Comparison of ENCODE assay signal across 8 cellular contexts in the genomic region with DNA sequence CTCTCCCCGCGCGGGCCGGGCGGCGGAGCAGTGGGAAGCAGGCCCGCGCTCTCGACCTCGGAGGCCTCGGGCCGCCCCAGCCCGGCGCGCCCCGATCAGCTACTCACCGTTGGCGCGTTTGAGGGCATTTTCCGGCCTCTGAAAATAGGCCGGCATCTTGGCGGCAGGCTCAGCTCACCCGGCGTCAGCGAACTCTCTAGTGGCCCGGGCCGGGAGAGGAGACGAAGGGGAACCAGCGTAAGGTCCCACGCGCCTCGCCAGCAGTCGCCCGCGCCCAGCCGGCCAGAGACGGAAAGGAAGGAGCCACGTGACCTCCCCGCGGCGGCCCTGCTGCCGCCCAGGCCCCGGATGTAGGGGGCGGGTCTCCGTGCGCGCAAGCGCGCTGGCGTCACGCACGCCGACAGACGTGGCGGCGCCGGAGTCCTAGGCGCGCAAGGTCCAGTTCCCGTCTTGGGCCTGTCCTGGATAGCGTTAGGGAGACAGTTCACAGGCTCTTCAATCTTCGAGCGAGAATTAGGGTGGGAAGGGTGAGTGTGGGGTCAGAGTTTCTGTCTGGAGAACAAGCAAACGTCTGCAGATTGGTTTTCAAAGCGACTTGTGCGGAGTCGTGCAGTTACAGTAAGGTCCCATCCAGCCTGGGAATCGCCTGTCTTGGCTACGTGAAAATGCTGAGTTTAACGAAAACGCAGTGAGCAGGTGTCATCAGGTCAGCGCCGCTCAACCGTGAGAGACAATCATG. TPM values are rescaled to one million over a fixed set of nuclear protein-coding genes. Genes with fewer than 3 reads are reported as not detected.
A peak's percentile ranks its signal among the peaks of the same experiment; 100 is the strongest.
DNase-seq lines count a peak whose midpoint lies in the region; TF ChIP-seq lines count a peak whose summit lies in the region.

A gene with protein sequence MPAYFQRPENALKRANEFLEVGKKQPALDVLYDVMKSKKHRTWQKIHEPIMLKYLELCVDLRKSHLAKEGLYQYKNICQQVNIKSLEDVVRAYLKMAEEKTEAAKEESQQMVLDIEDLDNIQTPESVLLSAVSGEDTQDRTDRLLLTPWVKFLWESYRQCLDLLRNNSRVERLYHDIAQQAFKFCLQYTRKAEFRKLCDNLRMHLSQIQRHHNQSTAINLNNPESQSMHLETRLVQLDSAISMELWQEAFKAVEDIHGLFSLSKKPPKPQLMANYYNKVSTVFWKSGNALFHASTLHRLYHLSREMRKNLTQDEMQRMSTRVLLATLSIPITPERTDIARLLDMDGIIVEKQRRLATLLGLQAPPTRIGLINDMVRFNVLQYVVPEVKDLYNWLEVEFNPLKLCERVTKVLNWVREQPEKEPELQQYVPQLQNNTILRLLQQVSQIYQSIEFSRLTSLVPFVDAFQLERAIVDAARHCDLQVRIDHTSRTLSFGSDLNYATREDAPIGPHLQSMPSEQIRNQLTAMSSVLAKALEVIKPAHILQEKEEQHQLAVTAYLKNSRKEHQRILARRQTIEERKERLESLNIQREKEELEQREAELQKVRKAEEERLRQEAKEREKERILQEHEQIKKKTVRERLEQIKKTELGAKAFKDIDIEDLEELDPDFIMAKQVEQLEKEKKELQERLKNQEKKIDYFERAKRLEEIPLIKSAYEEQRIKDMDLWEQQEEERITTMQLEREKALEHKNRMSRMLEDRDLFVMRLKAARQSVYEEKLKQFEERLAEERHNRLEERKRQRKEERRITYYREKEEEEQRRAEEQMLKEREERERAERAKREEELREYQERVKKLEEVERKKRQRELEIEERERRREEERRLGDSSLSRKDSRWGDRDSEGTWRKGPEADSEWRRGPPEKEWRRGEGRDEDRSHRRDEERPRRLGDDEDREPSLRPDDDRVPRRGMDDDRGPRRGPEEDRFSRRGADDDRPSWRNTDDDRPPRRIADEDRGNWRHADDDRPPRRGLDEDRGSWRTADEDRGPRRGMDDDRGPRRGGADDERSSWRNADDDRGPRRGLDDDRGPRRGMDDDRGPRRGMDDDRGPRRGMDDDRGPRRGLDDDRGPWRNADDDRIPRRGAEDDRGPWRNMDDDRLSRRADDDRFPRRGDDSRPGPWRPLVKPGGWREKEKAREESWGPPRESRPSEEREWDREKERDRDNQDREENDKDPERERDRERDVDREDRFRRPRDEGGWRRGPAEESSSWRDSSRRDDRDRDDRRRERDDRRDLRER (N-terminal part only) (minus strand): TSS at position 297 of the 739 bp plus-strand sequence. CDS start 141 bp downstream, at position 156.

- no peaks in the 10 kb centered on the region for H3K9me3 ChIP-seq in GM23248 (ENCODE audit: low read depth)
- no peaks in the 10 kb centered on the region for H3K9me3 ChIP-seq in stomach

- intact Hi-C loops in stomach (cut with DNase I; ENCODE audit: low total_unique reads), result no loop called here

- H3K4me3 ChIP-seq in GM23248 (peak within 1 kb of the TSS; percentile 99), foreskin fibroblast (ENCODE audit: low read depth in 1 of 2, low read length in 2 of 2) (peak within 1 kb of the TSS; percentile 97 to 99), stomach (peak within 1 kb of the TSS; percentile 80 to 96 (median 88))

- H3K27ac Mint-ChIP-seq in neural crest cell (ENCODE audit: unreplicated experiment), result peak within 1 kb of the TSS; percentile 97

- 1% methylated on average over 63 to 70 of the region's 74 CpGs for WGBS in GM23248 (ENCODE audit: low coverage in 1 of 2, low lambda C conversion rate in 2 of 2, missing lambda C conversion rate in 2 of 2), 2 experiments
- WGBS in stomach, 5 donors, result 0 to 1% (median 0%) methylated on average over 14 to 74 of the region's 74 CpGs

- peaks cover 14% of the 10 kb centered on the region for H3K36me3 Mint-ChIP-seq in neural crest cell (ENCODE audit: low read depth)

- peak within 1 kb of the TSS; percentile 90 for H3K4me2 ChIP-seq in GM23248 (ENCODE audit: unreplicated experiment)

- in situ Hi-C loops in GM23248 (cut with MboI), result no loop called here

- H3K9me3 Mint-ChIP-seq in neural crest cell, result no peaks in the 10 kb centered on the region

- H3K4me1 ChIP-seq in GM23248 (ENCODE audit: insufficient read depth), result peaks cover 8% of the 10 kb centered on the region; the same call in 1 of the 2 replicates
- H3K4me1 ChIP-seq in stomach, result peaks cover 17 to 46% (median 38%) of the 10 kb centered on the region in 4 donors

- no peak for TF ChIP-seq CTCF in foreskin fibroblast (IDR thresholded peaks at IDR 0.05; ENCODE audit: low read depth, low read length)
- no peak for TF ChIP-seq CTCF in neural crest cell (conservative IDR thresholded peaks at IDR 0.05)
- no peak for TF ChIP-seq CTCF in stomach (IDR thresholded peaks at IDR 0.05)

- peak; percentile 97 for DNase-seq in ELF-1 (ENCODE audit: low read depth, low spot score)
- DNase-seq in GM23248, result peak; percentile 97
- DNase-seq in Kasumi-1 (lab: John Stamatoyannopoulos, UW), result peak; percentile 92 to 93
- DNase-seq in SIG-M5 (lab: John Stamatoyannopoulos, UW), result peak; percentile 22
- peak; percentile 90 for DNase-seq in activated gamma-delta T cell treated with Interleukin-2 at 50 U/mL for 16 hours
- DNase-seq in foreskin fibroblast, result peak; percentile 93 to 97
- DNase-seq in neural crest cell (ENCODE audit: low read depth, low spot score), result peak; percentile 89
- peak; percentile 94 for DNase-seq in stomach

- H3K9ac ChIP-seq in GM23248, result peak within 1 kb of the TSS; percentile 100

- peaks cover 20% of the 10 kb centered on the region; the same call in 1 of the 2 replicates for H4K20me1 ChIP-seq in GM23248 (ENCODE audit: insufficient read depth)

- H3K36me3 ChIP-seq in GM23248 (ENCODE audit: low read depth) (no peaks in the 10 kb centered on the region), stomach (no peaks in the 10 kb centered on the region)

- peak in 1 of 4 donors; percentile 95 for TF ChIP-seq POLR2A in stomach (IDR thresholded peaks at IDR 0.05)

- H3K27ac ChIP-seq in GM23248 (peak within 1 kb of the TSS; percentile 99), stomach (peak within 1 kb of the TSS; percentile 98 to 100 (median 99))

- peak within 1 kb of the TSS; percentile 99 for H3K4me3 Mint-ChIP-seq in neural crest cell

- H3K4me1 Mint-ChIP-seq in neural crest cell, result peaks cover 43% of the 10 kb centered on the region

- peak within 1 kb of the TSS; percentile 75 for H2AFZ ChIP-seq in GM23248

- no peaks in the 10 kb centered on the region for H3K9me2 ChIP-seq in GM23248 (ENCODE audit: insufficient read depth)

- peaks cover 24% of the 10 kb centered on the region for H3F3A ChIP-seq in GM23248 (ENCODE audit: insufficient read depth)

- peaks cover 57% of the 10 kb centered on the region for H3K79me2 ChIP-seq in GM23248 (ENCODE audit: insufficient read depth)

- H3K27me3 ChIP-seq in GM23248 (replicated peaks; ENCODE audit: insufficient read depth) (no peaks in the 10 kb centered on the region), stomach (no peaks in the 10 kb centered on the region)

- no peak for TF ChIP-seq EP300 in stomach (IDR thresholded peaks at IDR 0.05)

- H3K27me3 Mint-ChIP-seq in neural crest cell (ENCODE audit: low read depth), result no peaks in the 10 kb centered on the region

RNA-seq across cellular contexts. Expression of the gene that starts here (rescaled TPM):
- 91.3 and 98.6 TPM in 2 replicates for total RNA-seq in GM23248 (2014; rRNA removed; shearing (Covaris generic))
- 74.5 and 74.9 TPM in 2 replicates for polyA plus RNA-seq in GM23248 (2016; fragmentation: Nextera tagmentation; extraction: Ambion mirVana)
- total RNA-seq in neural crest cell, result 163 and 169 TPM in 2 replicates
- 100 to 1,000 TPM in 3 of 5 donors, 10 to 100 TPM in 2; 48.4 to 156 (median 125) TPM for total RNA-seq in stomach
- 10 to 100 TPM; 37.3 to 91.6 (median 46.2) TPM for polyA plus RNA-seq in stomach

Comparison
In these comparisons a context has a peak if more than half of its experiments do, and no peak if none do; other contexts are left out.
1. Peak in every context shown above with its lines: DNase-seq, H3K4me3 ChIP-seq and H3K27ac ChIP-seq.
2. DNase-seq: peak in every context shown above with its lines; median percentile 97 in ELF-1; 97 in GM23248; 95 in foreskin fibroblast; 94 in stomach; 92 in Kasumi-1; 90 in activated gamma-delta T cell treated with Interleukin-2 at 50 U/mL for 16 hours; 89 in neural crest cell; 22 in SIG-M5.